20 cellular contexts compared by ENCODE assay signal in genomic region chr18:45654677-45655076, GRCh38. TPM values are rescaled to one million over a fixed set of nuclear protein-coding genes. Genes with fewer than 3 reads are reported as not detected.
DNase-seq lines count a peak whose midpoint lies in the region; ATAC-seq and TF ChIP-seq lines count a peak whose summit lies in the region.
"Had no signal": no experiment of that assay in that cellular context is flagged by ENCODE, and none has a peak within 500 bp of the region (broad histone marks: within the 10 kb centered on the region; RNA-seq: fewer than 3 reads in every experiment).

No MANE protein-coding gene starts in this region.

- H3K27me3 Mint-ChIP-seq in activated naive CD8-positive, alpha-beta T cell treated with anti-CD3 and anti-CD28 coated beads, Interleukin-2, amount 50 U/mL, for 24 hours = peaks cover 3% of the 10 kb centered on the region
- no peaks in the 10 kb centered on the region for H3K27me3 Mint-ChIP-seq in activated naive CD8-positive, alpha-beta T cell treated with anti-CD3 and anti-CD28 coated beads for 36 hours
- H3K27me3 Mint-ChIP-seq in stimulated activated naive CD8-positive, alpha-beta T cell treated with anti-CD3 and anti-CD28 coated beads, Interleukin-15, amount 100 ng/mL, for 72 hours = no peaks in the 10 kb centered on the region

- H3K36me3 ChIP-seq in upper lobe of right lung = no peaks in the 10 kb centered on the region

- no peak overlapping the region for H3K4me3 Mint-ChIP-seq in activated naive CD8-positive, alpha-beta T cell treated with anti-CD3 and anti-CD28 coated beads, Interleukin-2, amount 50 U/mL, for 24 hours
- H3K4me3 Mint-ChIP-seq in activated naive CD8-positive, alpha-beta T cell treated with anti-CD3 and anti-CD28 coated beads for 36 hours = no peak overlapping the region
- H3K4me3 Mint-ChIP-seq in stimulated activated naive CD8-positive, alpha-beta T cell treated with anti-CD3 and anti-CD28 coated beads, Interleukin-15, amount 100 ng/mL, for 72 hours = no peak overlapping the region
- H3K4me3 Mint-ChIP-seq: GM23338 had no signal

- H3K4me3 ChIP-seq in upper lobe of right lung = no peak overlapping the region
- H3K4me3 ChIP-seq: GM23338 had no signal

- no peaks in the 10 kb centered on the region for H3K36me3 Mint-ChIP-seq in activated naive CD8-positive, alpha-beta T cell treated with anti-CD3 and anti-CD28 coated beads, Interleukin-2, amount 50 U/mL, for 24 hours (ENCODE audit: low read depth)
- no peaks in the 10 kb centered on the region for H3K36me3 Mint-ChIP-seq in activated naive CD8-positive, alpha-beta T cell treated with anti-CD3 and anti-CD28 coated beads for 36 hours

- peak; percentile 71 for ATAC-seq in activated naive CD8-positive, alpha-beta T cell treated with anti-CD3 and anti-CD28 coated beads, Interleukin-2, amount 50 U/mL, for 24 hours
- ATAC-seq in stimulated activated naive CD8-positive, alpha-beta T cell treated with anti-CD3 and anti-CD28 coated beads, Interleukin-15, amount 100 ng/mL, for 72 hours = peak; percentile 75
- ATAC-seq in upper lobe of right lung = no peak
- ATAC-seq: GM23338 had no signal

- H3K4me1 Mint-ChIP-seq in activated naive CD8-positive, alpha-beta T cell treated with anti-CD3 and anti-CD28 coated beads, Interleukin-2, amount 50 U/mL, for 24 hours = peaks cover 37% of the 10 kb centered on the region
- peaks cover 26% of the 10 kb centered on the region for H3K4me1 Mint-ChIP-seq in activated naive CD8-positive, alpha-beta T cell treated with anti-CD3 and anti-CD28 coated beads for 36 hours
- peaks cover 45% of the 10 kb centered on the region for H3K4me1 Mint-ChIP-seq in stimulated activated naive CD8-positive, alpha-beta T cell treated with anti-CD3 and anti-CD28 coated beads, Interleukin-15, amount 100 ng/mL, for 72 hours

- no peak overlapping the region for H3K27ac Mint-ChIP-seq in activated naive CD8-positive, alpha-beta T cell treated with anti-CD3 and anti-CD28 coated beads, Interleukin-2, amount 50 U/mL, for 24 hours
- H3K27ac Mint-ChIP-seq in activated naive CD8-positive, alpha-beta T cell treated with anti-CD3 and anti-CD28 coated beads for 36 hours = no peak overlapping the region
- no peak overlapping the region for H3K27ac Mint-ChIP-seq in stimulated activated naive CD8-positive, alpha-beta T cell treated with anti-CD3 and anti-CD28 coated beads, Interleukin-15, amount 100 ng/mL, for 72 hours
- H3K27ac Mint-ChIP-seq: GM23338 had no signal

- intact Hi-C loops in upper lobe of right lung (cut with DNase I) = no loop called here

- TF ChIP-seq CTCF in upper lobe of right lung (IDR thresholded peaks at IDR 0.05) = no peak

- DNase-seq in DMS53 (lab: John Stamatoyannopoulos, UW) = peak; percentile 54
- DNase-seq in DMS53 treated with DMSO at 0.1 percent for 48 hours (lab: John Stamatoyannopoulos, UW; ENCODE audit: unreplicated experiment) = no peak
- no peak for DNase-seq in activated naive CD8-positive, alpha-beta T cell treated with anti-CD3 and anti-CD28 coated beads, Interleukin-2, amount 50 U/mL, for 24 hours
- DNase-seq in activated naive CD8-positive, alpha-beta T cell treated with anti-CD3 and anti-CD28 coated beads for 36 hours = no peak
- DNase-seq in epithelial cell of prostate (ENCODE audit: low read depth, low spot score) = no peak
- no peak for DNase-seq in stimulated activated naive CD8-positive, alpha-beta T cell treated with anti-CD3 and anti-CD28 coated beads, Interleukin-15, amount 100 ng/mL, for 72 hours
- no peak for DNase-seq in upper lobe of right lung
- DNase-seq in SIG-M5 treated with dmso at 0.1 percent for 504 hours (lab: John Stamatoyannopoulos, UW; ENCODE audit: unreplicated experiment) = no peak
- DNase-seq: AML-193, DMS79 treated with DMSO at 0.1 percent for 48 hours, HCEC 1CT, NCI-H1417, NCI-H187, NCI-H2227 treated with DMSO at 0.1 percent for 48 hours, NCI-H510A treated with DMSO at 0.1 percent for 48 hours, NCI-H774, OCI-M1 had no signal

- no peaks in the 10 kb centered on the region for H3K9me3 Mint-ChIP-seq in activated naive CD8-positive, alpha-beta T cell treated with anti-CD3 and anti-CD28 coated beads, Interleukin-2, amount 50 U/mL, for 24 hours
- no peaks in the 10 kb centered on the region for H3K9me3 Mint-ChIP-seq in activated naive CD8-positive, alpha-beta T cell treated with anti-CD3 and anti-CD28 coated beads for 36 hours
- no peaks in the 10 kb centered on the region for H3K9me3 Mint-ChIP-seq in stimulated activated naive CD8-positive, alpha-beta T cell treated with anti-CD3 and anti-CD28 coated beads, Interleukin-15, amount 100 ng/mL, for 72 hours
- H3K9me3 Mint-ChIP-seq: GM23338 had no signal

- no peaks in the 10 kb centered on the region for H3K27me3 ChIP-seq in upper lobe of right lung

- no peaks in the 10 kb centered on the region for H3K9me3 ChIP-seq in upper lobe of right lung

- no peaks in the 10 kb centered on the region for H3K4me1 ChIP-seq in upper lobe of right lung

- H3K27ac ChIP-seq in epithelial cell of prostate (peak overlapping the region; percentile 44), upper lobe of right lung (no peak overlapping the region)
- H3K27ac ChIP-seq: 22Rv1, C4-2B had no signal

RNA-seq across cellular contexts. Expression of gene SLC14A2, which starts 39.4 kb away (rescaled TPM):
- under 1 TPM; 0.10 to 0.14 TPM for total RNA-seq in activated naive CD8-positive, alpha-beta T cell treated with anti-CD3 and anti-CD28 coated beads for 36 hours
- total RNA-seq in upper lobe of right lung = not detected
